In the genomic region with DNA sequence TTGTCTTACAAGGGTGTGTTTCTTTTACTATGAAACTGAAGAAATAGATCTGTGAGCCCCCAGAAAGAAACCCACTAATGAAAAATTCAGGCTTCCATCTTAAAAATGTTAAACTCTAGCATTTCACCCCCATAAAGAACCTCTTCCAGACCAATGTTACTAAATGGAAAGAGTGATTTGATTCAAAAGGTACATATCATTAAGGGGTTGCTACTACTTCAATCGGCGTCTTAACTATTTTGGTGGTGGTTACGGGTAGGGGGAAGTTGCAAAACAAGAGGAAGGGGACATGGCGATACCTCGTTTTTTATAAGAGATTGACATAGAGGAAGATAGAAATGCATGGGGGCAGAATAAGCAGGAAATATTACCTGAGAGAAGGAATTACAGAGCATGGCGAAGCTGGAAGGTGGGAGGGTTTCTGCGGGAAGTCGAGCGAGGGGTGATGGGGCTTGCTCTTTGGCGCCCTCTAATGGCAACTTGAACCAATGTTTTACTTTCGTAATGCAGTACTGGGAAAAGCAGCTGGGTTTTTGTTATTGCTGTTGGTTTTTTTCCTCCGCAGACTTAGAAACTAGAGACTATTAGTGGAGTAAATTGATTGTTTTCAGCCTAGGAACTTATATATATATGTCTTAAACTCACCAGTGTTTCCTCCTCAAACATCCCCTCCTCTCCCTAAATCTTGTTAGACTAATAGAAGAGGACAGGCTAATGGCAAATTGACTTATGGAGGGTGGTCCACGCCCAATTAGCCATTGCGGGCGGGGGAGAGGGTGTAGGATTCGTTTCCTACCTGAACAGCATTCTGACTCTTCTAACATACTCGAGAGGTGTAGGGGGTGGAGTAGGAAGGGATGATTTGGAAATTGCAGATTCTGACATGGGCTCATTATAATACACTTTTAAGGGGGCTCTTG, we compare ENCODE assay signal across 2 cellular contexts.
TF ChIP-seq lines count a peak whose summit lies in the region.

No MANE protein-coding gene starts in this region.

TF ChIP-seq in HCT116, 20 proteins besides CTCF, POLR2A, EP300 and RAD21:
- TF ChIP-seq CBX3 (IDR thresholded peaks at IDR 0.05; ENCODE audit: low read depth), result peak; percentile 70
- TF ChIP-seq EGR1 (IDR thresholded peaks at IDR 0.05; ENCODE audit: low read depth), result no peak

TF ChIP-seq in GM12878, 131 proteins besides CTCF, POLR2A, EP300 and RAD21:
- TF ChIP-seq, protein P1, sequence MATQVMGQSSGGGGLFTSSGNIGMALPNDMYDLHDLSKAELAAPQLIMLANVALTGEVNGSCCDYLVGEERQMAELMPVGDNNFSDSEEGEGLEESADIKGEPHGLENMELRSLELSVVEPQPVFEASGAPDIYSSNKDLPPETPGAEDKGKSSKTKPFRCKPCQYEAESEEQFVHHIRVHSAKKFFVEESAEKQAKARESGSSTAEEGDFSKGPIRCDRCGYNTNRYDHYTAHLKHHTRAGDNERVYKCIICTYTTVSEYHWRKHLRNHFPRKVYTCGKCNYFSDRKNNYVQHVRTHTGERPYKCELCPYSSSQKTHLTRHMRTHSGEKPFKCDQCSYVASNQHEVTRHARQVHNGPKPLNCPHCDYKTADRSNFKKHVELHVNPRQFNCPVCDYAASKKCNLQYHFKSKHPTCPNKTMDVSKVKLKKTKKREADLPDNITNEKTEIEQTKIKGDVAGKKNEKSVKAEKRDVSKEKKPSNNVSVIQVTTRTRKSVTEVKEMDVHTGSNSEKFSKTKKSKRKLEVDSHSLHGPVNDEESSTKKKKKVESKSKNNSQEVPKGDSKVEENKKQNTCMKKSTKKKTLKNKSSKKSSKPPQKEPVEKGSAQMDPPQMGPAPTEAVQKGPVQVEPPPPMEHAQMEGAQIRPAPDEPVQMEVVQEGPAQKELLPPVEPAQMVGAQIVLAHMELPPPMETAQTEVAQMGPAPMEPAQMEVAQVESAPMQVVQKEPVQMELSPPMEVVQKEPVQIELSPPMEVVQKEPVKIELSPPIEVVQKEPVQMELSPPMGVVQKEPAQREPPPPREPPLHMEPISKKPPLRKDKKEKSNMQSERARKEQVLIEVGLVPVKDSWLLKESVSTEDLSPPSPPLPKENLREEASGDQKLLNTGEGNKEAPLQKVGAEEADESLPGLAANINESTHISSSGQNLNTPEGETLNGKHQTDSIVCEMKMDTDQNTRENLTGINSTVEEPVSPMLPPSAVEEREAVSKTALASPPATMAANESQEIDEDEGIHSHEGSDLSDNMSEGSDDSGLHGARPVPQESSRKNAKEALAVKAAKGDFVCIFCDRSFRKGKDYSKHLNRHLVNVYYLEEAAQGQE (IDR thresholded peaks at IDR 0.05; ENCODE audit: low read depth, low read length), result no peak
- no peak for TF ChIP-seq TCF3 (IDR thresholded peaks at IDR 0.05; ENCODE audit: borderline replicate concordance, insufficient read depth, low read depth, low read length)
- no peak for TF ChIP-seq WRNIP1 (IDR thresholded peaks at IDR 0.05; ENCODE audit: borderline replicate concordance, low read depth, low read length)
- no peak for TF ChIP-seq SIX5 (IDR thresholded peaks at IDR 0.05; ENCODE audit: low read depth, low read length, severe bottlenecking)
- TF ChIP-seq, protein P2, sequence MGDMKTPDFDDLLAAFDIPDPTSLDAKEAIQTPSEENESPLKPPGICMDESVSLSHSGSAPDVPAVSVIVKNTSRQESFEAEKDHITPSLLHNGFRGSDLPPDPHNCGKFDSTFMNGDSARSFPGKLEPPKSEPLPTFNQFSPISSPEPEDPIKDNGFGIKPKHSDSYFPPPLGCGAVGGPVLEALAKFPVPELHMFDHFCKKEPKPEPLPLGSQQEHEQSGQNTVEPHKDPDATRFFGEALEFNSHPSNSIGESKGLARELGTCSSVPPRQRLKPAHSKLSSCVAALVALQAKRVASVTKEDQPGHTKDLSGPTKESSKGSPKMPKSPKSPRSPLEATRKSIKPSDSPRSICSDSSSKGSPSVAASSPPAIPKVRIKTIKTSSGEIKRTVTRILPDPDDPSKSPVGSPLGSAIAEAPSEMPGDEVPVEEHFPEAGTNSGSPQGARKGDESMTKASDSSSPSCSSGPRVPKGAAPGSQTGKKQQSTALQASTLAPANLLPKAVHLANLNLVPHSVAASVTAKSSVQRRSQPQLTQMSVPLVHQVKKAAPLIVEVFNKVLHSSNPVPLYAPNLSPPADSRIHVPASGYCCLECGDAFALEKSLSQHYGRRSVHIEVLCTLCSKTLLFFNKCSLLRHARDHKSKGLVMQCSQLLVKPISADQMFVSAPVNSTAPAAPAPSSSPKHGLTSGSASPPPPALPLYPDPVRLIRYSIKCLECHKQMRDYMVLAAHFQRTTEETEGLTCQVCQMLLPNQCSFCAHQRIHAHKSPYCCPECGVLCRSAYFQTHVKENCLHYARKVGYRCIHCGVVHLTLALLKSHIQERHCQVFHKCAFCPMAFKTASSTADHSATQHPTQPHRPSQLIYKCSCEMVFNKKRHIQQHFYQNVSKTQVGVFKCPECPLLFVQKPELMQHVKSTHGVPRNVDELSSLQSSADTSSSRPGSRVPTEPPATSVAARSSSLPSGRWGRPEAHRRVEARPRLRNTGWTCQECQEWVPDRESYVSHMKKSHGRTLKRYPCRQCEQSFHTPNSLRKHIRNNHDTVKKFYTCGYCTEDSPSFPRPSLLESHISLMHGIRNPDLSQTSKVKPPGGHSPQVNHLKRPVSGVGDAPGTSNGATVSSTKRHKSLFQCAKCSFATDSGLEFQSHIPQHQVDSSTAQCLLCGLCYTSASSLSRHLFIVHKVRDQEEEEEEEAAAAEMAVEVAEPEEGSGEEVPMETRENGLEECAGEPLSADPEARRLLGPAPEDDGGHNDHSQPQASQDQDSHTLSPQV (IDR thresholded peaks at IDR 0.05), result no peak
- peak; percentile 54; the same call in 1 of the 2 replicates for TF ChIP-seq SMC3 (IDR thresholded peaks at IDR 0.05; ENCODE audit: borderline replicate concordance, low read length)
- TF ChIP-seq ZNF384 (IDR thresholded peaks at IDR 0.05; ENCODE audit: borderline replicate concordance, low read depth, low read length), result peak; percentile 33; the same call in 1 of the 2 replicates
- TF ChIP-seq PAX5 (IDR thresholded peaks at IDR 0.05; ENCODE audit: borderline replicate concordance, low read depth, low read length), result no peak
- 0 out of 2 replicates have a peak, but pooled peaks have one; percentile 28 for TF ChIP-seq SMARCA5 (IDR thresholded peaks at IDR 0.05)
- TF ChIP-seq MYB (IDR thresholded peaks at IDR 0.05; ENCODE audit: borderline replicate concordance, low read depth, low read length), result no peak
- TF ChIP-seq, protein P3, sequence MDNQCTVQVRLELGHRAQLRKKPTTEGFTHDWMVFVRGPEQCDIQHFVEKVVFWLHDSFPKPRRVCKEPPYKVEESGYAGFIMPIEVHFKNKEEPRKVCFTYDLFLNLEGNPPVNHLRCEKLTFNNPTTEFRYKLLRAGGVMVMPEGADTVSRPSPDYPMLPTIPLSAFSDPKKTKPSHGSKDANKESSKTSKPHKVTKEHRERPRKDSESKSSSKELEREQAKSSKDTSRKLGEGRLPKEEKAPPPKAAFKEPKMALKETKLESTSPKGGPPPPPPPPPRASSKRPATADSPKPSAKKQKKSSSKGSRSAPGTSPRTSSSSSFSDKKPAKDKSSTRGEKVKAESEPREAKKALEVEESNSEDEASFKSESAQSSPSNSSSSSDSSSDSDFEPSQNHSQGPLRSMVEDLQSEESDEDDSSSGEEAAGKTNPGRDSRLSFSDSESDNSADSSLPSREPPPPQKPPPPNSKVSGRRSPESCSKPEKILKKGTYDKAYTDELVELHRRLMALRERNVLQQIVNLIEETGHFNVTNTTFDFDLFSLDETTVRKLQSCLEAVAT (IDR thresholded peaks at IDR 0.05), result no peak
